24 cellular contexts compared by ENCODE assay signal in genomic region chr17:72427761-72428109, GRCh38.
DNase-seq lines count a peak whose midpoint lies in the region; ATAC-seq and TF ChIP-seq lines count a peak whose summit lies in the region.
"Had no signal": no experiment of that assay in that cellular context is flagged by ENCODE, and none has a peak within 500 bp of the region (broad histone marks: within the 10 kb centered on the region; RNA-seq: fewer than 3 reads in every experiment).

No MANE protein-coding gene starts in this region.

- no peak overlapping the region for H2BK120ac ChIP-seq in neuronal stem cell (ENCODE audit: low read depth, low read length)

- H3K36me3 ChIP-seq in colonic mucosa, result no peaks in the 10 kb centered on the region
- no peaks in the 10 kb centered on the region for H3K36me3 ChIP-seq in neuronal stem cell (replicated peaks in 1 of 2; ENCODE audit: control insufficient read depth in 2 of 2, insufficient read depth in 2 of 2, low read length in 2 of 2)
- peaks cover 0 to 3% (median 0%) of the 10 kb centered on the region in 4 donors for H3K36me3 ChIP-seq in stomach

- no peaks in the 10 kb centered on the region for H3K9me3 Mint-ChIP-seq in Calu3 (ENCODE audit: low read depth, unreplicated experiment)

- peaks cover 51% of the 10 kb centered on the region for H3K36me3 Mint-ChIP-seq in Calu3 (ENCODE audit: insufficient read depth, unreplicated experiment)
- H3K36me3 Mint-ChIP-seq: CD4-positive, alpha-beta memory T cell had no signal

- H3K4ac ChIP-seq in neuronal stem cell (ENCODE audit: low read length), result no peak overlapping the region

- H3K4me2 ChIP-seq in neuronal stem cell (ENCODE audit: insufficient read depth, low read length, poor library complexity, severe bottlenecking), result no peak overlapping the region

- no peaks in the 10 kb centered on the region for H3K79me1 ChIP-seq in neuronal stem cell (ENCODE audit: low read depth, low read length)

- no peak overlapping the region for H2BK5ac ChIP-seq in neuronal stem cell (ENCODE audit: low read length)

- H3K4me3 ChIP-seq in colonic mucosa (no peak overlapping the region), neuronal stem cell (ENCODE audit: low read length in 2 of 2) (no peak overlapping the region), stomach (no peak overlapping the region)
- H3K4me3 ChIP-seq: GM23248 had no signal

- H3K4me1 Mint-ChIP-seq in Calu3 (ENCODE audit: low read depth, unreplicated experiment), result peaks cover 75% of the 10 kb centered on the region

- no peak overlapping the region for H3K4me3 Mint-ChIP-seq in Calu3 (ENCODE audit: low read depth, unreplicated experiment)
- H3K4me3 Mint-ChIP-seq: CD4-positive, alpha-beta memory T cell had no signal

- H3K27ac Mint-ChIP-seq in Calu3 (ENCODE audit: unreplicated experiment), result peak overlapping the region; percentile 78
- H3K27ac Mint-ChIP-seq: CD4-positive, alpha-beta memory T cell had no signal

- no peak for TF ChIP-seq CTCF in Calu3 (IDR thresholded peaks at IDR 0.05; ENCODE audit: unreplicated experiment)
- no peak for TF ChIP-seq CTCF in colonic mucosa (IDR thresholded peaks at IDR 0.05)
- no peak for TF ChIP-seq CTCF in stomach (IDR thresholded peaks at IDR 0.05)

- H3K27ac ChIP-seq in colonic mucosa, result peak overlapping the region; percentile 74
- H3K27ac ChIP-seq in neuronal stem cell (replicated peaks; ENCODE audit: low read length), result no peak overlapping the region
- H3K27ac ChIP-seq in stomach, result peak overlapping the region in 2 of 5 donors; percentile 23 to 32
- H3K27ac ChIP-seq: GM23248 had no signal

- no peak overlapping the region for H2AFZ ChIP-seq in neuronal stem cell (ENCODE audit: low read length)
- H2AFZ ChIP-seq: GM23248 had no signal

- CTCF ChIA-PET in Calu3 (lab: Charles Lee), result interaction anchor here (1.0 to 1.3 kb wide), 2 partner anchors 186 to 306 kb away, joined by 4 read pairs; partner anchors contain the start of gene SOX9

- ATAC-seq in HG02870 (IDR thresholded peaks at IDR 0.05; ENCODE audit: unreplicated experiment) (no peak), GM18909 (IDR thresholded peaks at IDR 0.05; ENCODE audit: poor library complexity, unreplicated experiment) (no peak)

- H2BK15ac ChIP-seq in neuronal stem cell (ENCODE audit: low read length), result no peak overlapping the region

- H4K91ac ChIP-seq in neuronal stem cell (ENCODE audit: low read depth, low read length, poor library complexity), result no peak overlapping the region

- H3K23ac ChIP-seq in neuronal stem cell (ENCODE audit: low read depth, low read length, poor library complexity), result no peak overlapping the region

- no peak overlapping the region for H4K8ac ChIP-seq in neuronal stem cell (ENCODE audit: low read depth, low read length)

- peak overlapping the region in 1 of 2 donors; percentile 49 for H3K9ac ChIP-seq in colonic mucosa (ENCODE audit: low read depth in 2 of 2, low read length in 2 of 2)
- H3K9ac ChIP-seq in neuronal stem cell (ENCODE audit: low read depth, low read length, poor library complexity), result no peak overlapping the region
- H3K9ac ChIP-seq: GM23248 had no signal

- no CpG with 5 or more reads among the region's 5 CpGs for WGBS in neuronal stem cell (ENCODE audit: extremely low coverage in 2 of 2, insufficient read length in 2 of 2, insufficient replicate concordance in 1 of 2), 2 donors
- WGBS in stomach, 5 donors, result 46 to 77% (median 62%) methylated on average over 2 to 5 of the region's 5 CpGs

- H3K14ac ChIP-seq in neuronal stem cell (ENCODE audit: low read length), result no peak overlapping the region

- no TSS peak for BruUV-seq in Calu3 (replicated peaks; lab: Mats Ljungman, UMichigan)

- H2BK12ac ChIP-seq in neuronal stem cell (ENCODE audit: low read length), result no peak overlapping the region

- TF ChIP-seq EP300 in stomach (IDR thresholded peaks at IDR 0.05), result no peak

- no peaks in the 10 kb centered on the region for H3K27me3 Mint-ChIP-seq in Calu3 (ENCODE audit: unreplicated experiment)

- no peak for TF ChIP-seq POLR2A in stomach (IDR thresholded peaks at IDR 0.05)

- intact Hi-C loops in Calu3 (cut with micrococcal nuclease; ENCODE audit: unreplicated experiment) (no loop called here), colonic mucosa (cut with DNase I) (loop anchor here (5.0 kb wide), 2 partner anchors 170 to 305 kb away; partner anchors contain the start of gene SOX9), stomach (cut with DNase I; ENCODE audit: low total_unique reads) (no loop called here)

- peak overlapping the region; percentile 25 for H3K18ac ChIP-seq in neuronal stem cell (ENCODE audit: low read length)

- H3K9me3 ChIP-seq in colonic mucosa, result no peaks in the 10 kb centered on the region
- no peaks in the 10 kb centered on the region for H3K9me3 ChIP-seq in neuronal stem cell (replicated peaks in 1 of 2; ENCODE audit: control insufficient read depth in 2 of 2, insufficient read depth in 1 of 2, low read depth in 1 of 2, low read length in 2 of 2)
- no peaks in the 10 kb centered on the region for H3K9me3 ChIP-seq in stomach

- DNase-seq in Calu3 (no peak), NCI-H69 (lab: John Stamatoyannopoulos, UW) (peak; percentile 22), colonic mucosa (no peak), neuronal stem cell (ENCODE audit: low spot score) (no peak), stomach (no peak), NCI-H1048 (lab: John Stamatoyannopoulos, UW) (no peak)
- DNase-seq: C1 segment of cervical spinal cord; CD4-positive, alpha-beta memory T cell; COR-L47; DMS79; EL; GDM1; GM23248; H7; KBM-7; NCI-H1694 treated with DMSO at 0.1 percent for 48 hours; NCI-H2081 treated with DMSO at 0.1 percent for 48 hours; NCI-H2171; NCI-H226; RPMI8226; SHP77; T-helper 1 cell had no signal

- H3K4me1 ChIP-seq in colonic mucosa (peaks cover 22% of the 10 kb centered on the region), neuronal stem cell (ENCODE audit: control insufficient read depth in 2 of 2, insufficient read depth in 1 of 2, low read depth in 1 of 2, low read length in 2 of 2) (peaks cover 0 to 10% of the 10 kb centered on the region in 2 donors), stomach (peaks cover 0 to 44% (median 27%) of the 10 kb centered on the region in 4 donors)

- peak overlapping the region; percentile 12 for H2AK5ac ChIP-seq in neuronal stem cell (ENCODE audit: low read depth, low read length)

- H3K27me3 ChIP-seq in colonic mucosa, result no peaks in the 10 kb centered on the region
- no peaks in the 10 kb centered on the region for H3K27me3 ChIP-seq in neuronal stem cell (ENCODE audit: control insufficient read depth in 3 of 3, insufficient read depth in 3 of 3, low read depth in 1 of 3, low read length in 3 of 3)
- H3K27me3 ChIP-seq in stomach, result no peaks in the 10 kb centered on the region
